21 cellular contexts compared by ENCODE assay signal in the genomic region with DNA sequence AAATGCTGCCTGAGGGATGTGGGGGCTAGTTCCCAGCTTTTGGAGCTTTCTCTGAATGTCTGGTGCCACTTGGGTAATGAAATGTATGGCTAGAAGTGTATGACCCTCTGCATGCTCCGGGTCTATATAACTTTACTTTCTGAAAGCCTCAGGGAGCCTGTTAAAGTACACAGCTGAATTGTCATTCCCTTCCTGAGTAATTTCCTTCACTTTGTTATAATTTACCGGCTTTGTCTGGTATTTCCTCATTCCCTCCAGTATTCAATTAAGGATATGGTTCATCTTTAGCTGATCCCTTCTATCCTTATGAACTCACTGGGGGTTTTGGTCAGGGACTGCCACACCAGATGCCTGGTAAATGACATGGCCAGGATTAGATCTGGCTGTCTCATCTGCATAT.
"Had no signal": no experiment of that assay in that cellular context is flagged by ENCODE, and none has a peak within 500 bp of the region (broad histone marks: within the 10 kb centered on the region; RNA-seq: fewer than 3 reads in every experiment).

No MANE protein-coding gene starts in this region.

- H3K27ac ChIP-seq: dorsolateral prefrontal cortex, gastrocnemius medialis, right atrium auricular region, sigmoid colon, skin epidermis, stomach, thoracic aorta, transverse colon had no signal

- H3K4me3 ChIP-seq: dorsolateral prefrontal cortex, gastrocnemius medialis, lung, right atrium auricular region, sigmoid colon, skin epidermis, stomach, thoracic aorta, transverse colon had no signal

- DNase-seq: cortex of kidney; dorsolateral prefrontal cortex; effector CD8-positive, alpha-beta T cell; gastrocnemius medialis; kidney; left colon; left ventricle myocardium superior; mesendoderm; naive B cell; nephron progenitor cell; sigmoid colon; stimulated activated CD4-positive, alpha-beta T cell treated with anti-CD3 and anti-CD28 coated beads, Interleukin-12 subunit alpha, Interleukin-12 subunit beta, amount 100 ng/mL, for 4 hours; stimulated activated naive CD4-positive, alpha-beta T cell; stomach; substantia nigra; transverse colon had no signal

- H3K9me3 ChIP-seq: gastrocnemius medialis, right atrium auricular region, sigmoid colon, stomach, thoracic aorta, transverse colon had no signal

- H3K4me1 ChIP-seq: gastrocnemius medialis, right atrium auricular region, stomach had no signal

- ATAC-seq: esophagus mucosa, gastrocnemius medialis, left colon, left ventricle myocardium superior had no signal

- H3K27me3 ChIP-seq: dorsolateral prefrontal cortex, gastrocnemius medialis, right atrium auricular region, sigmoid colon, stomach, transverse colon had no signal

- H3K36me3 ChIP-seq: gastrocnemius medialis, right atrium auricular region, sigmoid colon, stomach, thoracic aorta, transverse colon had no signal
